1 cellular context compared by ENCODE assay signal in the genomic region with DNA sequence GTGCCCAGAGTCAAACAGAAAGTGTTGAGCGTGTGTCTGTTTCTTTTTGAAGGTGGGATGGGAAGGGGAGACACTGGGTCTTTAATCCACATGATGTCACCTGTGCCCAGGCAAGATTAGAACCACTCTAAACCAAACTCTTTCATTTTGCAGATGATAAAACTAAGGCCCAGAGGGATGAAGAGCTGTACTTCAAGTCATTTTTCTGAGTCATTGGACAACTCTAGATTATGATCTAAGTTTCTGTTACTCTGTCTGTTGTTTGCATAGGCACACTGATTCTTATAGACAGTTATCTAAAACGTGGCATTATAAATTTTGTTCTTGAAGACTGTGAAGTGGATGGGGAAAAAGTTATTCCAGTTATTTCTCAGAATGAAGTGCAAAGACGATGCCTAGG.
TF ChIP-seq lines count a peak whose summit lies in the region.

No MANE protein-coding gene starts in this region.

TF ChIP-seq in HEK293, 187 proteins besides CTCF, POLR2A, EP300 and RAD21 (continued from another document):
- TF ChIP-seq, protein P1, sequence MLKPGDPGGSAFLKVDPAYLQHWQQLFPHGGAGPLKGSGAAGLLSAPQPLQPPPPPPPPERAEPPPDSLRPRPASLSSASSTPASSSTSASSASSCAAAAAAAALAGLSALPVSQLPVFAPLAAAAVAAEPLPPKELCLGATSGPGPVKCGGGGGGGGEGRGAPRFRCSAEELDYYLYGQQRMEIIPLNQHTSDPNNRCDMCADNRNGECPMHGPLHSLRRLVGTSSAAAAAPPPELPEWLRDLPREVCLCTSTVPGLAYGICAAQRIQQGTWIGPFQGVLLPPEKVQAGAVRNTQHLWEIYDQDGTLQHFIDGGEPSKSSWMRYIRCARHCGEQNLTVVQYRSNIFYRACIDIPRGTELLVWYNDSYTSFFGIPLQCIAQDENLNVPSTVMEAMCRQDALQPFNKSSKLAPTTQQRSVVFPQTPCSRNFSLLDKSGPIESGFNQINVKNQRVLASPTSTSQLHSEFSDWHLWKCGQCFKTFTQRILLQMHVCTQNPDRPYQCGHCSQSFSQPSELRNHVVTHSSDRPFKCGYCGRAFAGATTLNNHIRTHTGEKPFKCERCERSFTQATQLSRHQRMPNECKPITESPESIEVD (tag by site-specific recombination; IDR thresholded peaks at IDR 0.05): peak; percentile 69
- TF ChIP-seq ZNF521 (tag by site-specific recombination; IDR thresholded peaks at IDR 0.05) (no peak), ZBTB20 (tag by site-specific recombination; IDR thresholded peaks at IDR 0.05) (no peak), KLF8 (tag by site-specific recombination; IDR thresholded peaks at IDR 0.05) (0 out of 2 replicates have a peak, but pooled peaks have one; percentile 18), ZNF366 (tag by site-specific recombination; conservative IDR thresholded peaks at IDR 0.05) (0 out of 2 replicates have a peak, but pooled peaks have one; percentile 35), ZNF600 (tag by site-specific recombination; IDR thresholded peaks at IDR 0.05) (no peak), ZXDB (tag by site-specific recombination; IDR thresholded peaks at IDR 0.05) (no peak), ZNF670 (tag by site-specific recombination; IDR thresholded peaks at IDR 0.05; ENCODE audit: low read depth) (no peak), ZNF529 (tag by site-specific recombination; IDR thresholded peaks at IDR 0.05; ENCODE audit: insufficient replicate concordance) (no peak), REPIN1 (tag by site-specific recombination; IDR thresholded peaks at IDR 0.05; ENCODE audit: low read depth) (no peak), IKZF3 (tag by site-specific recombination; IDR thresholded peaks at IDR 0.05) (no peak), ZNF404 (tag by site-specific recombination; IDR thresholded peaks at IDR 0.05) (no peak), ZNF629 (tag by site-specific recombination; IDR thresholded peaks at IDR 0.05) (peak; percentile 65), GLI4 (tag by site-specific recombination; IDR thresholded peaks at IDR 0.05) (no peak), ZNF544 (tag by site-specific recombination; IDR thresholded peaks at IDR 0.05) (no peak), TRIM28 (IDR thresholded peaks at IDR 0.05; ENCODE audit: borderline replicate concordance, low read length) (no peak), ZNF501 (tag by site-specific recombination; IDR thresholded peaks at IDR 0.05) (no peak), ZNF416 (tag by site-specific recombination; IDR thresholded peaks at IDR 0.05) (no peak), ZNF169 (tag by site-specific recombination; IDR thresholded peaks at IDR 0.05) (no peak), ZNF561 (tag by site-specific recombination; IDR thresholded peaks at IDR 0.05; ENCODE audit: borderline replicate concordance) (no peak)
- TF ChIP-seq, protein P2, sequence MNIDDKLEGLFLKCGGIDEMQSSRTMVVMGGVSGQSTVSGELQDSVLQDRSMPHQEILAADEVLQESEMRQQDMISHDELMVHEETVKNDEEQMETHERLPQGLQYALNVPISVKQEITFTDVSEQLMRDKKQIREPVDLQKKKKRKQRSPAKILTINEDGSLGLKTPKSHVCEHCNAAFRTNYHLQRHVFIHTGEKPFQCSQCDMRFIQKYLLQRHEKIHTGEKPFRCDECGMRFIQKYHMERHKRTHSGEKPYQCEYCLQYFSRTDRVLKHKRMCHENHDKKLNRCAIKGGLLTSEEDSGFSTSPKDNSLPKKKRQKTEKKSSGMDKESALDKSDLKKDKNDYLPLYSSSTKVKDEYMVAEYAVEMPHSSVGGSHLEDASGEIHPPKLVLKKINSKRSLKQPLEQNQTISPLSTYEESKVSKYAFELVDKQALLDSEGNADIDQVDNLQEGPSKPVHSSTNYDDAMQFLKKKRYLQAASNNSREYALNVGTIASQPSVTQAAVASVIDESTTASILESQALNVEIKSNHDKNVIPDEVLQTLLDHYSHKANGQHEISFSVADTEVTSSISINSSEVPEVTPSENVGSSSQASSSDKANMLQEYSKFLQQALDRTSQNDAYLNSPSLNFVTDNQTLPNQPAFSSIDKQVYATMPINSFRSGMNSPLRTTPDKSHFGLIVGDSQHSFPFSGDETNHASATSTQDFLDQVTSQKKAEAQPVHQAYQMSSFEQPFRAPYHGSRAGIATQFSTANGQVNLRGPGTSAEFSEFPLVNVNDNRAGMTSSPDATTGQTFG (tag by site-specific recombination; IDR thresholded peaks at IDR 0.05; ENCODE audit: borderline replicate concordance): no peak
- TF ChIP-seq, protein P3, sequence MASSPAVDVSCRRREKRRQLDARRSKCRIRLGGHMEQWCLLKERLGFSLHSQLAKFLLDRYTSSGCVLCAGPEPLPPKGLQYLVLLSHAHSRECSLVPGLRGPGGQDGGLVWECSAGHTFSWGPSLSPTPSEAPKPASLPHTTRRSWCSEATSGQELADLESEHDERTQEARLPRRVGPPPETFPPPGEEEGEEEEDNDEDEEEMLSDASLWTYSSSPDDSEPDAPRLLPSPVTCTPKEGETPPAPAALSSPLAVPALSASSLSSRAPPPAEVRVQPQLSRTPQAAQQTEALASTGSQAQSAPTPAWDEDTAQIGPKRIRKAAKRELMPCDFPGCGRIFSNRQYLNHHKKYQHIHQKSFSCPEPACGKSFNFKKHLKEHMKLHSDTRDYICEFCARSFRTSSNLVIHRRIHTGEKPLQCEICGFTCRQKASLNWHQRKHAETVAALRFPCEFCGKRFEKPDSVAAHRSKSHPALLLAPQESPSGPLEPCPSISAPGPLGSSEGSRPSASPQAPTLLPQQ (tag by site-specific recombination; IDR thresholded peaks at IDR 0.05): peak; percentile 24; the same call in 1 of the 2 replicates
TF ChIP-seq in HEK293: peak in this region for 9.
